Comparison of ENCODE assay signal across 8 cellular contexts in genomic region chr15:69225355-69226027, GRCh38.
DNase-seq lines count a peak whose midpoint lies in the region; ATAC-seq, FAIRE-seq and TF ChIP-seq lines count a peak whose summit lies in the region.

No MANE protein-coding gene starts in this region.

- H3K4me3 Mint-ChIP-seq in neural progenitor cell (no peak overlapping the region), nephron progenitor cell (no peak overlapping the region)
- no peak overlapping the region for H3K4me3 Mint-ChIP-seq in stimulated activated naive B cell treated with anti-CD40 and anti-IgM and Interleukin-4, amounts not matched to agents 10 μg/mL and 1 μg/mL and 100 μg/mL, for 72 hours

- no peaks in the 10 kb centered on the region for H3K27me3 ChIP-seq in neural progenitor cell

- no peaks in the 10 kb centered on the region for H3K4me1 Mint-ChIP-seq in neural progenitor cell
- H3K4me1 Mint-ChIP-seq in stimulated activated naive B cell treated with anti-CD40 and anti-IgM and Interleukin-4, amounts not matched to agents 10 μg/mL and 1 μg/mL and 100 μg/mL, for 72 hours, result no peaks in the 10 kb centered on the region
- no peaks in the 10 kb centered on the region for H3K4me1 Mint-ChIP-seq in nephron progenitor cell

- peaks cover 22% of the 10 kb centered on the region for H3K9me3 Mint-ChIP-seq in neural progenitor cell
- H3K9me3 Mint-ChIP-seq in stimulated activated naive B cell treated with anti-CD40 and anti-IgM and Interleukin-4, amounts not matched to agents 10 μg/mL and 1 μg/mL and 100 μg/mL, for 72 hours, result peaks cover 5 to 10% of the 10 kb centered on the region in 2 donors
- H3K9me3 Mint-ChIP-seq in nephron progenitor cell, result peaks cover 35% of the 10 kb centered on the region

- no peak overlapping the region for H3K4me2 ChIP-seq in neural progenitor cell

- no peak overlapping the region for H3K4me3 ChIP-seq in neural progenitor cell

- H3K36me3 ChIP-seq in neural progenitor cell, result no peaks in the 10 kb centered on the region

- DNase-seq in NCI-H524 treated with DMSO at 0.1 percent for 48 hours (lab: John Stamatoyannopoulos, UW), result peak; percentile 14
- peak; percentile 26 for DNase-seq in neural progenitor cell (ENCODE audit: low spot score)
- no peak for DNase-seq in GOT3 (lab: John Stamatoyannopoulos, UW)
- DNase-seq in stimulated activated naive B cell treated with anti-CD40 and anti-IgM and Interleukin-4, amounts not matched to agents 10 μg/mL and 1 μg/mL and 100 μg/mL, for 72 hours, result no peak
- DNase-seq in nephron progenitor cell, result no peak

- no peaks in the 10 kb centered on the region for H3K9me3 ChIP-seq in neural progenitor cell (ENCODE audit: low read depth)

- no peak overlapping the region for H2AFZ ChIP-seq in neural progenitor cell (replicated peaks)

- H3K36me3 Mint-ChIP-seq in neural progenitor cell (peaks cover 22% of the 10 kb centered on the region), nephron progenitor cell (ENCODE audit: low read depth) (peaks cover 61% of the 10 kb centered on the region)
- peaks cover 20 to 33% of the 10 kb centered on the region in 2 donors for H3K36me3 Mint-ChIP-seq in stimulated activated naive B cell treated with anti-CD40 and anti-IgM and Interleukin-4, amounts not matched to agents 10 μg/mL and 1 μg/mL and 100 μg/mL, for 72 hours

- TF ChIP-seq CTCF in GM12873 (IDR thresholded peaks at IDR 0.05; ENCODE audit: insufficient read depth, low read depth, low read length, missing control alignments), result peak; percentile 18
- TF ChIP-seq CTCF in neural progenitor cell (IDR thresholded peaks at IDR 0.05), result peak; percentile 42
- TF ChIP-seq CTCF in nephron progenitor cell (IDR thresholded peaks at IDR 0.05), result no peak

- no peak overlapping the region for H3K9ac ChIP-seq in neural progenitor cell

- H3K27me3 Mint-ChIP-seq in neural progenitor cell (ENCODE audit: insufficient read depth, low read depth) (no peaks in the 10 kb centered on the region), nephron progenitor cell (ENCODE audit: low read depth, poor library complexity) (no peaks in the 10 kb centered on the region)
- no peaks in the 10 kb centered on the region for H3K27me3 Mint-ChIP-seq in stimulated activated naive B cell treated with anti-CD40 and anti-IgM and Interleukin-4, amounts not matched to agents 10 μg/mL and 1 μg/mL and 100 μg/mL, for 72 hours

- no peak for ATAC-seq in HG03571 (IDR thresholded peaks at IDR 0.05; ENCODE audit: unreplicated experiment)
- no peak for ATAC-seq in stimulated activated naive B cell treated with anti-CD40 and anti-IgM and Interleukin-4, amounts not matched to agents 10 μg/mL and 1 μg/mL and 100 μg/mL, for 72 hours (replicated peaks)

- H3K27ac Mint-ChIP-seq in neural progenitor cell (no peak overlapping the region), nephron progenitor cell (no peak overlapping the region)
- no peak overlapping the region for H3K27ac Mint-ChIP-seq in stimulated activated naive B cell treated with anti-CD40 and anti-IgM and Interleukin-4, amounts not matched to agents 10 μg/mL and 1 μg/mL and 100 μg/mL, for 72 hours

- FAIRE-seq in colon (lab: Jason Lieb, UNC), result peak; percentile 38

- no peaks in the 10 kb centered on the region for H3K4me1 ChIP-seq in neural progenitor cell

- no peaks in the 10 kb centered on the region for H3F3A ChIP-seq in neural progenitor cell (ENCODE audit: low read depth)

- no peaks in the 10 kb centered on the region for H4K20me1 ChIP-seq in neural progenitor cell (ENCODE audit: low read depth)

- no peak overlapping the region for H3K27ac ChIP-seq in neural progenitor cell

- H3K79me2 ChIP-seq in neural progenitor cell (ENCODE audit: low read depth), result no peaks in the 10 kb centered on the region

Comparison
In these comparisons a context has a peak if more than half of its experiments do, and no peak if none do; other contexts are left out.
1. DNase-seq: peak in NCI-H524 treated with DMSO at 0.1 percent for 48 hours (single experiment) and neural progenitor cell (single experiment); none in GOT3 (single experiment), stimulated activated naive B cell treated with anti-CD40 and anti-IgM and Interleukin-4, amounts not matched to agents 10 μg/mL and 1 μg/mL and 100 μg/mL, for 72 hours (single experiment) and nephron progenitor cell (single experiment).